18 cellular contexts compared by ENCODE assay signal in genomic region chr12:50642755-50643154, GRCh38.
DNase-seq lines count a peak whose midpoint lies in the region; ATAC-seq and TF ChIP-seq lines count a peak whose summit lies in the region.
"Had no signal": no experiment of that assay in that cellular context is flagged by ENCODE, and none has a peak within 500 bp of the region (broad histone marks: within the 10 kb centered on the region; RNA-seq: fewer than 3 reads in every experiment).

No MANE protein-coding gene starts in this region.

- H3K4me3 ChIP-seq in esophagus squamous epithelium, result no peak overlapping the region
- H3K4me3 ChIP-seq: colonic mucosa, upper lobe of left lung had no signal

- no peaks in the 10 kb centered on the region for H3K36me3 Mint-ChIP-seq in type B pancreatic cell
- H3K36me3 Mint-ChIP-seq in stimulated activated effector memory CD8-positive, alpha-beta T cell treated with anti-CD3 and anti-CD28 coated beads, Interleukin-12 subunit alpha, Interleukin-12 subunit beta, amount 100 ng/mL, for 72 hours, result peaks cover 8% of the 10 kb centered on the region
- H3K36me3 Mint-ChIP-seq in T-cell, result peaks cover 37% of the 10 kb centered on the region

- H3K27me3 Mint-ChIP-seq in type B pancreatic cell (no peaks in the 10 kb centered on the region), T-cell (no peaks in the 10 kb centered on the region)
- H3K27me3 Mint-ChIP-seq: CD4-positive, alpha-beta T cell had no signal

- WGBS in esophagus squamous epithelium, 2 donors, result 43 to 61% methylated on average over 5 of the region's 5 CpGs

- H3K27me3 ChIP-seq in esophagus squamous epithelium, result no peaks in the 10 kb centered on the region
- H3K27me3 ChIP-seq: colonic mucosa, upper lobe of left lung had no signal

- H3K27ac Mint-ChIP-seq in type B pancreatic cell, result peak overlapping the region; percentile 62
- no peak overlapping the region for H3K27ac Mint-ChIP-seq in stimulated activated effector memory CD8-positive, alpha-beta T cell treated with anti-CD3 and anti-CD28 coated beads, Interleukin-12 subunit alpha, Interleukin-12 subunit beta, amount 100 ng/mL, for 72 hours
- no peak overlapping the region for H3K27ac Mint-ChIP-seq in T-cell
- H3K27ac Mint-ChIP-seq: CD4-positive, alpha-beta T cell had no signal

- intact Hi-C loops in esophagus squamous epithelium (cut with DNase I), result no loop called here

- DNase-seq in NCI-H345 (lab: John Stamatoyannopoulos, UW), result peak; percentile 1
- no peak for DNase-seq in NCI-H345 treated with DMSO at 0.1 percent for 48 hours (lab: John Stamatoyannopoulos, UW; ENCODE audit: unreplicated experiment)
- DNase-seq in esophagus squamous epithelium (lab: John Stamatoyannopoulos, UW), result no peak
- DNase-seq in type B pancreatic cell (ENCODE audit: extremely low spot score, unreplicated experiment), result no peak
- DNase-seq in stimulated activated effector memory CD8-positive, alpha-beta T cell treated with anti-CD3 and anti-CD28 coated beads, Interleukin-12 subunit alpha, Interleukin-12 subunit beta, amount 100 ng/mL, for 72 hours (ENCODE audit: low spot score in 2 of 2), result no peak
- DNase-seq in T-cell, result no peak
- DNase-seq: ACHN; CD4-positive, alpha-beta T cell; colonic mucosa; GOT3; NCI-H524 treated with DMSO at 0.1 percent for 48 hours; RPMI8226; stimulated activated CD4-positive, alpha-beta T cell treated with anti-CD3 and anti-CD28 coated beads, Interleukin-4, amount 100 ng/mL, for 24 hours; upper lobe of left lung; WERI-Rb-1 had no signal

- POLR2A ChIA-PET in T-cell (lab: Charles Lee), result interaction anchor here in 1 of 2 donors (0.5 kb wide), 1 partner anchor 134 kb away, joined by 4 read pairs; no protein-coding TSS in a partner anchor

- no peaks in the 10 kb centered on the region for H3K9me3 Mint-ChIP-seq in type B pancreatic cell
- H3K9me3 Mint-ChIP-seq in stimulated activated effector memory CD8-positive, alpha-beta T cell treated with anti-CD3 and anti-CD28 coated beads, Interleukin-12 subunit alpha, Interleukin-12 subunit beta, amount 100 ng/mL, for 72 hours, result no peaks in the 10 kb centered on the region
- H3K9me3 Mint-ChIP-seq in T-cell, result no peaks in the 10 kb centered on the region
- H3K9me3 Mint-ChIP-seq: CD4-positive, alpha-beta T cell had no signal

- peaks cover 10 to 50% (median 14%) of the 10 kb centered on the region in 3 donors for H3K4me1 ChIP-seq in esophagus squamous epithelium
- H3K4me1 ChIP-seq: colonic mucosa had no signal

- H3K4me3 Mint-ChIP-seq in type B pancreatic cell (no peak overlapping the region), T-cell (no peak overlapping the region)
- no peak overlapping the region for H3K4me3 Mint-ChIP-seq in stimulated activated effector memory CD8-positive, alpha-beta T cell treated with anti-CD3 and anti-CD28 coated beads, Interleukin-12 subunit alpha, Interleukin-12 subunit beta, amount 100 ng/mL, for 72 hours
- H3K4me3 Mint-ChIP-seq: CD4-positive, alpha-beta T cell had no signal

- TF ChIP-seq CTCF in VCaP (conservative IDR thresholded peaks at IDR 0.05) (no peak), esophagus squamous epithelium (IDR thresholded peaks at IDR 0.05) (peak in 4 of 6 experiments; percentile 17 to 44 (median 22)), type B pancreatic cell (conservative IDR thresholded peaks at IDR 0.05) (no peak)

- H3K27ac ChIP-seq in VCaP, result 0 out of 2 replicates have a peak overlapping the region, but pooled peaks have one; percentile 3
- H3K27ac ChIP-seq in esophagus squamous epithelium, result peak overlapping the region; percentile 72 to 81 (median 76)
- H3K27ac ChIP-seq: colonic mucosa, upper lobe of left lung, WERI-Rb-1 had no signal

- H3K4me1 Mint-ChIP-seq in type B pancreatic cell (ENCODE audit: unreplicated experiment), result peaks cover 19% of the 10 kb centered on the region
- peaks cover 1% of the 10 kb centered on the region for H3K4me1 Mint-ChIP-seq in stimulated activated effector memory CD8-positive, alpha-beta T cell treated with anti-CD3 and anti-CD28 coated beads, Interleukin-12 subunit alpha, Interleukin-12 subunit beta, amount 100 ng/mL, for 72 hours
- peaks cover 11 to 21% (median 19%) of the 10 kb centered on the region in 3 donors for H3K4me1 Mint-ChIP-seq in T-cell

- CTCF ChIA-PET in T-cell (lab: Charles Lee), result interaction anchor here in 1 of 2 donors (0.6 kb wide), 1 partner anchor 186 kb away, joined by 4 read pairs; no protein-coding TSS in a partner anchor

- no peak for TF ChIP-seq POLR2A in esophagus squamous epithelium (IDR thresholded peaks at IDR 0.05)

- ATAC-seq in GM21447 (IDR thresholded peaks at IDR 0.05; ENCODE audit: unreplicated experiment), result no peak
- ATAC-seq in stimulated activated effector memory CD8-positive, alpha-beta T cell treated with anti-CD3 and anti-CD28 coated beads, Interleukin-12 subunit alpha, Interleukin-12 subunit beta, amount 100 ng/mL, for 72 hours, result no peak
- ATAC-seq in T-cell (replicated peaks in 1 of 4), result no peak
- ATAC-seq: HepG2 had no signal

- H3K9me3 ChIP-seq in esophagus squamous epithelium, result no peaks in the 10 kb centered on the region
- H3K9me3 ChIP-seq: colonic mucosa, upper lobe of left lung had no signal

- H3K36me3 ChIP-seq in esophagus squamous epithelium, result peaks cover 0 to 12% (median 0%) of the 10 kb centered on the region in 3 donors
- H3K36me3 ChIP-seq: colonic mucosa had no signal

Comparison
In these comparisons a context has a peak if more than half of its experiments do, and no peak if none do; other contexts are left out.
1. CTCF ChIP-seq: peak in esophagus squamous epithelium (4 of 6); none in VCaP (single experiment) and type B pancreatic cell (single experiment).